ENCODE assay signal across 9 cellular contexts in genomic region chr13:26628706-26629105, GRCh38.
DNase-seq lines count a peak whose midpoint lies in the region; FAIRE-seq and TF ChIP-seq lines count a peak whose summit lies in the region.
"Had no signal": no experiment of that assay in that cellular context is flagged by ENCODE, and none has a peak within 500 bp of the region (broad histone marks: within the 10 kb centered on the region; RNA-seq: fewer than 3 reads in every experiment).

No MANE protein-coding gene starts in this region.

- H2BK15ac ChIP-seq in H9 (ENCODE audit: low read depth, low read length): no peak overlapping the region

- H3K79me2 ChIP-seq in H9 (ENCODE audit: insufficient read depth, low read length) (0 out of 2 replicates have a peak, but pooled peaks cover 2% of the 10 kb centered on the region), keratinocyte (ENCODE audit: control insufficient read depth, insufficient read depth, low read length) (no peaks in the 10 kb centered on the region)

- H3K4me1 ChIP-seq in H9 (ENCODE audit: insufficient read depth, low read length) (no peaks in the 10 kb centered on the region), keratinocyte (ENCODE audit: control insufficient read depth, extremely low read depth, insufficient read depth, low read length) (no peaks in the 10 kb centered on the region)

- no CpG with 5 or more reads among the region's 8 CpGs for WGBS in H9 (ENCODE audit: extremely low coverage, insufficient read length, low lambda C conversion rate)

- H3K56ac ChIP-seq in H9 (ENCODE audit: insufficient read length, low read depth, low read length): no peak overlapping the region

- H3K27ac Mint-ChIP-seq in H9: no peak overlapping the region; a peak in 1 of 7 replicates
- H3K27ac Mint-ChIP-seq: activated naive CD8-positive, alpha-beta T cell had no signal

- H3K36me3 Mint-ChIP-seq in H9 (ENCODE audit: insufficient read depth in 1 of 3, low read depth in 3 of 3): peaks cover 17 to 34% (median 28%) of the 10 kb centered on the region in 3 experiments
- H3K36me3 Mint-ChIP-seq: activated naive CD8-positive, alpha-beta T cell had no signal

- no peak overlapping the region for H3T11ph ChIP-seq in H9 (ENCODE audit: low read length)

- no peak overlapping the region for H3K4me3 ChIP-seq in BJ (ENCODE audit: low read depth, low read length)
- H3K4me3 ChIP-seq in keratinocyte (ENCODE audit: control insufficient read depth in 2 of 3, extremely low read depth in 1 of 3, insufficient read depth in 2 of 3, low read depth in 1 of 3, low read length in 3 of 3): no peak overlapping the region

- H3K14ac ChIP-seq in H9 (ENCODE audit: insufficient read depth, low read length): no peak overlapping the region

- H3K9ac ChIP-seq in H9 (ENCODE audit: extremely low read depth, insufficient read length, low read length) (no peak overlapping the region), keratinocyte (ENCODE audit: control insufficient read depth, extremely low read depth, insufficient read depth, low read length) (no peak overlapping the region)

- FAIRE-seq in keratinocyte (lab: Jason Lieb, UNC): no peak

- no peaks in the 10 kb centered on the region for H3K27me3 ChIP-seq in BJ (ENCODE audit: control insufficient read depth, insufficient read depth, low read length)
- no peaks in the 10 kb centered on the region for H3K27me3 ChIP-seq in H9 (ENCODE audit: insufficient read depth, low read length)
- no peaks in the 10 kb centered on the region for H3K27me3 ChIP-seq in keratinocyte (ENCODE audit: control insufficient read depth, extremely low read depth, insufficient read depth, low read length)

- no peak overlapping the region for H4K5ac ChIP-seq in H9 (ENCODE audit: insufficient read length, low read depth, low read length)

- H3K79me1 ChIP-seq in H9 (ENCODE audit: insufficient read depth, low read depth, low read length, poor library complexity, severe bottlenecking): no peaks in the 10 kb centered on the region

- no peak overlapping the region for H4K8ac ChIP-seq in H9 (replicated peaks; ENCODE audit: insufficient read length, low read depth, low read length)

- H3K9me3 Mint-ChIP-seq in H9: peaks cover 14 to 36% of the 10 kb centered on the region in 2 experiments; a peak in 4 of 5 replicates

- H3K23me2 ChIP-seq in H9 (ENCODE audit: insufficient read length, low read depth, low read length, poor library complexity, severe bottlenecking): no peaks in the 10 kb centered on the region

- no peak overlapping the region for H2AFZ ChIP-seq in H9 (ENCODE audit: low read length)
- no peak overlapping the region for H2AFZ ChIP-seq in keratinocyte (ENCODE audit: control insufficient read depth, low read length)

- H2AK5ac ChIP-seq in H9 (ENCODE audit: insufficient read length, low read length): no peak overlapping the region

- H3K9me1 ChIP-seq in keratinocyte (ENCODE audit: control insufficient read depth, extremely low read depth, insufficient read depth, low read length): no peaks in the 10 kb centered on the region

- no peaks in the 10 kb centered on the region for H3K27me3 Mint-ChIP-seq in H9 (ENCODE audit: low read depth)
- H3K27me3 Mint-ChIP-seq: activated naive CD8-positive, alpha-beta T cell had no signal

- H3K23ac ChIP-seq in H9 (ENCODE audit: insufficient read length, low read depth, low read length): no peak overlapping the region

- no peak for DNase-seq in BJ (ENCODE audit: low read depth)
- peak; percentile 42 for DNase-seq in H9
- DNase-seq in UCSD-AML1 (lab: John Stamatoyannopoulos, UW; ENCODE audit: unreplicated experiment): peak; percentile 17
- no peak for DNase-seq in keratinocyte (ENCODE audit: low read depth, low spot score)
- DNase-seq in GDM1 (lab: John Stamatoyannopoulos, UW): no peak
- DNase-seq in NCI-H2081 treated with DMSO at 0.1 percent for 48 hours (lab: John Stamatoyannopoulos, UW): no peak
- DNase-seq in ureter (ENCODE audit: low spot score): no peak
- no peak for DNase-seq in activated CD4-positive, alpha-beta T cell treated with anti-CD3 and anti-CD28 coated beads, Interleukin-2, amount 50 U/mL, for 4 hours

- H3K18ac ChIP-seq in H9 (ENCODE audit: insufficient read length, low read depth, low read length): no peak overlapping the region

- H4K91ac ChIP-seq in H9 (ENCODE audit: insufficient read length, low read depth, low read length): no peak overlapping the region

- peaks cover 2% of the 10 kb centered on the region for H3K9me3 ChIP-seq in H9 (ENCODE audit: control insufficient read depth, low read depth, low read length)
- H3K9me3 ChIP-seq in keratinocyte (ENCODE audit: control insufficient read depth, low read depth, low read length): no peaks in the 10 kb centered on the region

- POLR2A ChIA-PET in BJ (lab: Charles Lee): no interaction called here

- H3K4me1 Mint-ChIP-seq in H9: peaks cover 7 to 9% of the 10 kb centered on the region in 2 experiments

- H3K36me3 ChIP-seq in BJ (ENCODE audit: control insufficient read depth, insufficient read depth, low read length): no peaks in the 10 kb centered on the region
- H3K36me3 ChIP-seq in keratinocyte (ENCODE audit: control insufficient read depth in 2 of 2, extremely low read depth in 1 of 2, insufficient read depth in 2 of 2, low read length in 2 of 2): no peaks in the 10 kb centered on the region

- H3K4me2 ChIP-seq in H9 (ENCODE audit: insufficient read depth, insufficient read length, low read length) (no peak overlapping the region), keratinocyte (ENCODE audit: control insufficient read depth, extremely low read depth, insufficient read depth, low read depth, low read length) (no peak overlapping the region)

- H3K4me3 Mint-ChIP-seq in H9: no peak overlapping the region; a peak in 1 of 5 replicates
- H3K4me3 Mint-ChIP-seq: activated naive CD8-positive, alpha-beta T cell had no signal

- H2BK5ac ChIP-seq in H9 (ENCODE audit: insufficient read length, low read length): no peak overlapping the region

- no peak overlapping the region for H2BK12ac ChIP-seq in H9 (ENCODE audit: insufficient read length, low read depth, low read length)

- no peak overlapping the region for H2BK20ac ChIP-seq in H9 (ENCODE audit: low read depth, low read length, poor library complexity, severe bottlenecking)

- no peaks in the 10 kb centered on the region for H4K20me1 ChIP-seq in H9 (ENCODE audit: control insufficient read depth, insufficient read depth, insufficient read length)
- H4K20me1 ChIP-seq in keratinocyte (ENCODE audit: control insufficient read depth, extremely low read depth, insufficient read depth, low read length): no peaks in the 10 kb centered on the region

- dilution Hi-C loops in keratinocyte (cut with MboI; ENCODE audit: extremely low pct_ligation_motif_present, low sequenced_read_pairs): no loop called here

- CTCF ChIA-PET in BJ (lab: Yijun Ruan, JAX): interaction anchor here (0.8 to 1.7 kb wide), 6 partner anchors 17 to 444 kb away, joined by 3 to 7 read pairs (median 4); no protein-coding TSS in a partner anchor

- TF ChIP-seq CTCF in BJ (IDR thresholded peaks at IDR 0.05; ENCODE audit: insufficient read depth, low read depth, low read length) (peak; percentile 22; the same call in 1 of the 2 replicates), H9 (conservative IDR thresholded peaks at IDR 0.05) (peak; percentile 48), keratinocyte (optimal IDR thresholded peaks at IDR 0.05 in 1 of 3, IDR thresholded peaks at IDR 0.05 in 1 of 3, conservative IDR thresholded peaks at IDR 0.05 in 1 of 3; ENCODE audit: extremely low read depth in 1 of 3, insufficient read depth in 2 of 3, low read length in 3 of 3) (peak; percentile 36 to 61 (median 40))

- H3K27ac ChIP-seq in H9 (ENCODE audit: insufficient read length, low read depth, low read length) (no peak overlapping the region), keratinocyte (ENCODE audit: control insufficient read depth, insufficient read depth, low read length) (no peak overlapping the region)

- no peak overlapping the region for H3K4ac ChIP-seq in H9 (ENCODE audit: low read depth, low read length)

- H2BK120ac ChIP-seq in H9 (ENCODE audit: low read depth, low read length, poor library complexity, severe bottlenecking): no peak overlapping the region

Comparison
In these comparisons a context has a peak if more than half of its experiments do, and no peak if none do; other contexts are left out.
1. DNase-seq: peak in H9 (single experiment) and UCSD-AML1 (single experiment); none in BJ (single experiment), keratinocyte (single experiment), GDM1 (single experiment), NCI-H2081 treated with DMSO at 0.1 percent for 48 hours (single experiment), ureter (single experiment) and activated CD4-positive, alpha-beta T cell treated with anti-CD3 and anti-CD28 coated beads, Interleukin-2, amount 50 U/mL, for 4 hours (0 of 2).
2. Peak in every context shown above with its lines, with median percentiles within 50 percentile points of each other: CTCF ChIP-seq.